Comparison of ENCODE assay signal across 8 cellular contexts in genomic region chr11:63999349-64000025, GRCh38. TPM values are rescaled to one million over a fixed set of nuclear protein-coding genes. Genes with fewer than 3 reads are reported as not detected.
DNase-seq lines count a peak whose midpoint lies in the region; ATAC-seq and TF ChIP-seq lines count a peak whose summit lies in the region.

No MANE protein-coding gene starts in this region.

- H3K36me3 Mint-ChIP-seq in HFFc6 (ENCODE audit: low read depth) (no peaks in the 10 kb centered on the region; the same call in 1 of the 2 replicates), naive B cell (peaks cover 6 to 23% of the 10 kb centered on the region in 2 donors), Calu3 (ENCODE audit: insufficient read depth, unreplicated experiment) (peaks cover 51% of the 10 kb centered on the region), osteocyte (ENCODE audit: unreplicated experiment) (peaks cover 4% of the 10 kb centered on the region)
- H3K36me3 Mint-ChIP-seq in activated CD4-positive, alpha-beta T cell treated with anti-CD3 and anti-CD28 coated beads, Interleukin-2, amount 10 ng/mL, durations not matched to agents 24 days and 14 days (ENCODE audit: low read depth): peaks cover 27% of the 10 kb centered on the region

- TF ChIP-seq POLR2A in stomach (IDR thresholded peaks at IDR 0.05): no peak

- H3K27ac ChIP-seq in duodenal mucosa (ENCODE audit: low read depth, low read length) (no peak overlapping the region), stomach (peak overlapping the region in 2 of 5 donors; percentile 16)

- CTCF ChIA-PET in Calu3 (lab: Charles Lee): no interaction called here

- peak overlapping the region; percentile 15 to 16 for H3K4me3 ChIP-seq in duodenal mucosa (ENCODE audit: low read depth in 1 of 2, low read length in 2 of 2)
- peak overlapping the region; percentile 19 to 48 (median 40) for H3K4me3 ChIP-seq in stomach

- H3K4me3 Mint-ChIP-seq in HFFc6: no peak overlapping the region
- H3K4me3 Mint-ChIP-seq in activated CD4-positive, alpha-beta T cell treated with anti-CD3 and anti-CD28 coated beads, Interleukin-2, amount 10 ng/mL, durations not matched to agents 24 days and 14 days: peak overlapping the region; percentile 39
- H3K4me3 Mint-ChIP-seq in naive B cell: peak overlapping the region in 7 of 8 donors; percentile 15 to 84 (median 68)
- no peak overlapping the region for H3K4me3 Mint-ChIP-seq in Calu3 (ENCODE audit: low read depth, unreplicated experiment)
- no peak overlapping the region for H3K4me3 Mint-ChIP-seq in osteocyte (ENCODE audit: unreplicated experiment)

- peak; percentile 36 for DNase-seq in HFFc6
- peak; percentile 84 for DNase-seq in activated CD4-positive, alpha-beta T cell treated with anti-CD3 and anti-CD28 coated beads, Interleukin-2, amount 10 ng/mL, durations not matched to agents 24 days and 14 days
- peak; percentile 35 for DNase-seq in naive B cell
- DNase-seq in stomach: peak; percentile 85
- DNase-seq in Calu3: no peak
- no peak for DNase-seq in osteocyte (ENCODE audit: extremely low spot score, unreplicated experiment)

- no peak overlapping the region for H3K27ac Mint-ChIP-seq in HFFc6
- H3K27ac Mint-ChIP-seq in activated CD4-positive, alpha-beta T cell treated with anti-CD3 and anti-CD28 coated beads, Interleukin-2, amount 10 ng/mL, durations not matched to agents 24 days and 14 days: no peak overlapping the region
- peak overlapping the region in 1 of 6 donors; percentile 85 for H3K27ac Mint-ChIP-seq in naive B cell
- H3K27ac Mint-ChIP-seq in Calu3 (ENCODE audit: unreplicated experiment): no peak overlapping the region
- H3K27ac Mint-ChIP-seq in osteocyte (ENCODE audit: unreplicated experiment): no peak overlapping the region

- no peak for TF ChIP-seq CTCF in HFFc6 (IDR thresholded peaks at IDR 0.05)
- TF ChIP-seq CTCF in stomach (IDR thresholded peaks at IDR 0.05): peak in 1 of 7 experiments; percentile 5
- TF ChIP-seq CTCF in Calu3 (IDR thresholded peaks at IDR 0.05; ENCODE audit: unreplicated experiment): no peak
- TF ChIP-seq CTCF in osteocyte (IDR thresholded peaks at IDR 0.05): no peak

- H3K27me3 ChIP-seq in duodenal mucosa (ENCODE audit: control insufficient read depth in 1 of 2, insufficient read depth in 2 of 2, low read length in 2 of 2): no peaks in the 10 kb centered on the region
- H3K27me3 ChIP-seq in stomach: peaks cover 0 to 26% (median 0%) of the 10 kb centered on the region in 3 donors

- TF ChIP-seq EP300 in stomach (IDR thresholded peaks at IDR 0.05): no peak

- BruUV-seq in Calu3 (replicated peaks; lab: Mats Ljungman, UMichigan): no TSS peak

- intact Hi-C loops in activated CD4-positive, alpha-beta T cell treated with anti-CD3 and anti-CD28 coated beads, Interleukin-2, amount 10 ng/mL, durations not matched to agents 24 days and 14 days (cut with micrococcal nuclease): loop anchor here (1.0 to 5.0 kb wide), 3 partner anchors 147 to 301 kb away; partner anchors contain the start of genes CATSPERZ and ZFTA
- intact Hi-C loops in stomach (cut with DNase I; ENCODE audit: low total_unique reads) (loop anchor here (2.0 kb wide), 1 partner anchor 149 kb away; no protein-coding TSS in a partner anchor), Calu3 (cut with micrococcal nuclease; ENCODE audit: unreplicated experiment) (no loop called here)

- 6 to 10% (median 7%) methylated on average over 33 to 59 of the region's 59 CpGs for WGBS in stomach, 5 donors

- H3K4me1 Mint-ChIP-seq in HFFc6 (ENCODE audit: low read depth): peaks cover 17% of the 10 kb centered on the region
- H3K4me1 Mint-ChIP-seq in activated CD4-positive, alpha-beta T cell treated with anti-CD3 and anti-CD28 coated beads, Interleukin-2, amount 10 ng/mL, durations not matched to agents 24 days and 14 days: peaks cover 4% of the 10 kb centered on the region
- peaks cover 5 to 19% (median 17%) of the 10 kb centered on the region in 3 donors for H3K4me1 Mint-ChIP-seq in naive B cell
- H3K4me1 Mint-ChIP-seq in Calu3 (ENCODE audit: low read depth, unreplicated experiment): peaks cover 11% of the 10 kb centered on the region
- peaks cover 18% of the 10 kb centered on the region for H3K4me1 Mint-ChIP-seq in osteocyte (ENCODE audit: unreplicated experiment)

- peaks cover 8 to 37% of the 10 kb centered on the region in 2 donors for H3K36me3 ChIP-seq in duodenal mucosa (ENCODE audit: control insufficient read depth in 1 of 2, insufficient read depth in 2 of 2, low read length in 2 of 2)
- peaks cover 30 to 44% (median 43%) of the 10 kb centered on the region in 4 donors for H3K36me3 ChIP-seq in stomach

- H3K27me3 Mint-ChIP-seq in HFFc6 (ENCODE audit: insufficient read depth) (peaks cover 10% of the 10 kb centered on the region), naive B cell (peaks cover 0 to 16% (median 4%) of the 10 kb centered on the region in 3 donors), Calu3 (ENCODE audit: unreplicated experiment) (no peaks in the 10 kb centered on the region), osteocyte (ENCODE audit: unreplicated experiment) (no peaks in the 10 kb centered on the region)
- peaks cover 1% of the 10 kb centered on the region for H3K27me3 Mint-ChIP-seq in activated CD4-positive, alpha-beta T cell treated with anti-CD3 and anti-CD28 coated beads, Interleukin-2, amount 10 ng/mL, durations not matched to agents 24 days and 14 days

- H3K4me1 ChIP-seq in duodenal mucosa (ENCODE audit: control insufficient read depth in 1 of 2, insufficient read depth in 2 of 2, low read length in 2 of 2) (peaks cover 0 to 10% of the 10 kb centered on the region in 2 donors), stomach (peaks cover 29 to 43% (median 32%) of the 10 kb centered on the region in 4 donors)

- no peaks in the 10 kb centered on the region for H3K9me3 Mint-ChIP-seq in HFFc6
- no peaks in the 10 kb centered on the region for H3K9me3 Mint-ChIP-seq in activated CD4-positive, alpha-beta T cell treated with anti-CD3 and anti-CD28 coated beads, Interleukin-2, amount 10 ng/mL, durations not matched to agents 24 days and 14 days
- no peaks in the 10 kb centered on the region for H3K9me3 Mint-ChIP-seq in naive B cell
- H3K9me3 Mint-ChIP-seq in Calu3 (ENCODE audit: low read depth, unreplicated experiment): no peaks in the 10 kb centered on the region
- H3K9me3 Mint-ChIP-seq in osteocyte (ENCODE audit: unreplicated experiment): no peaks in the 10 kb centered on the region

- H3K9ac ChIP-seq in duodenal mucosa (ENCODE audit: low read depth in 1 of 2, low read length in 2 of 2): no peak overlapping the region

- H3K9me3 ChIP-seq in duodenal mucosa (ENCODE audit: control insufficient read depth in 1 of 2, low read length in 2 of 2) (no peaks in the 10 kb centered on the region), stomach (no peaks in the 10 kb centered on the region)

- ATAC-seq in naive B cell (ENCODE audit: low read depth in 2 of 2) (peak; percentile 57 to 58), HG03571 (IDR thresholded peaks at IDR 0.05; ENCODE audit: unreplicated experiment) (no peak)

RNA-seq across cellular contexts. Expression of gene OTUB1, which starts 13.2 kb away (rescaled TPM):
- 10 to 100 TPM; 84.4 to 98.2 (median 90.9) TPM for total RNA-seq in HFFc6 (2021; fragmentation: NEBNext Ultra II Directional; extraction: Animal tissue kit (Norgen Biotek cat#: 25700))
- total RNA-seq in activated CD4-positive, alpha-beta T cell treated with anti-CD3 and anti-CD28 coated beads, Interleukin-2, amount 10 ng/mL, durations not matched to agents 24 days and 14 days: 105 and 115 TPM in 2 replicates
- polyA plus RNA-seq in naive B cell (ENCODE audit: low read depth in 6 of 6) (100 to 1,000 TPM; 101 to 151 (median 113) TPM), stomach (10 to 100 TPM; 62.3 to 74.2 (median 64.8) TPM)
- total RNA-seq in stomach (100 to 1,000 TPM in 1 of 5 donors, 10 to 100 TPM in 4; 33.6 to 161 (median 40.3) TPM), Calu3 (2022) (96.9 and 103 TPM in 2 replicates), osteocyte (66.2 and 71.4 TPM in 2 replicates)

RNA-seq across cellular contexts. Expression of gene COX8A, which starts 25.1 kb away (rescaled TPM):
- 100 to 1,000 TPM; 422 to 571 (median 505) TPM for total RNA-seq in HFFc6 (2021; fragmentation: NEBNext Ultra II Directional; extraction: Animal tissue kit (Norgen Biotek cat#: 25700))
- 302 TPM in 2 replicates for total RNA-seq in activated CD4-positive, alpha-beta T cell treated with anti-CD3 and anti-CD28 coated beads, Interleukin-2, amount 10 ng/mL, durations not matched to agents 24 days and 14 days
- polyA plus RNA-seq in naive B cell (ENCODE audit: low read depth in 6 of 6) (100 to 1,000 TPM; 244 to 345 (median 285) TPM), stomach (1,000 to 10,000 TPM in 2 of 3 donors, 100 to 1,000 TPM in 1; 910 to 1,045 (median 1,001) TPM)
- total RNA-seq in stomach (1,000 to 10,000 TPM in 1 of 5 donors, 100 to 1,000 TPM in 4; 107 to 1,004 (median 523) TPM), Calu3 (2022) (313 and 325 TPM in 2 replicates), osteocyte (253 and 265 TPM in 2 replicates)

RNA-seq across cellular contexts. Expression of gene FLRT1, which starts 36.2 kb away (rescaled TPM):
- under 1 TPM in 5 of 6 experiments, not detected in 1; 0.07 to 0.38 (median 0.30) TPM for total RNA-seq in HFFc6 (2021; fragmentation: NEBNext Ultra II Directional; extraction: Animal tissue kit (Norgen Biotek cat#: 25700))
- total RNA-seq in activated CD4-positive, alpha-beta T cell treated with anti-CD3 and anti-CD28 coated beads, Interleukin-2, amount 10 ng/mL, durations not matched to agents 24 days and 14 days: not detected in 2 replicates
- polyA plus RNA-seq in naive B cell (ENCODE audit: low read depth in 6 of 6) (not detected), stomach (under 1 TPM in 2 of 3 donors, not detected in 1; 0.12 to 0.28 TPM)
- total RNA-seq in stomach (1 to 10 TPM in 1 of 5 donors, under 1 TPM in 1, not detected in 3; 0.73 to 1.3 TPM), Calu3 (2022) (0.09 and 0.10 TPM in 2 replicates), osteocyte (0.54 and 0.65 TPM in 2 replicates)

Comparison
In these comparisons a context has a peak if more than half of its experiments do, and no peak if none do; other contexts are left out.
1. DNase-seq: peak in HFFc6 (single experiment), activated CD4-positive, alpha-beta T cell treated with anti-CD3 and anti-CD28 coated beads, Interleukin-2, amount 10 ng/mL, durations not matched to agents 24 days and 14 days (single experiment), naive B cell (single experiment) and stomach (single experiment); none in Calu3 (single experiment) and osteocyte (single experiment).
2. H3K4me3 Mint-ChIP-seq: peak in activated CD4-positive, alpha-beta T cell treated with anti-CD3 and anti-CD28 coated beads, Interleukin-2, amount 10 ng/mL, durations not matched to agents 24 days and 14 days (single experiment) and naive B cell (7 of 8); none in HFFc6 (single experiment), Calu3 (single experiment) and osteocyte (single experiment).